ENCODE assay signal across 8 cellular contexts in the genomic region with DNA sequence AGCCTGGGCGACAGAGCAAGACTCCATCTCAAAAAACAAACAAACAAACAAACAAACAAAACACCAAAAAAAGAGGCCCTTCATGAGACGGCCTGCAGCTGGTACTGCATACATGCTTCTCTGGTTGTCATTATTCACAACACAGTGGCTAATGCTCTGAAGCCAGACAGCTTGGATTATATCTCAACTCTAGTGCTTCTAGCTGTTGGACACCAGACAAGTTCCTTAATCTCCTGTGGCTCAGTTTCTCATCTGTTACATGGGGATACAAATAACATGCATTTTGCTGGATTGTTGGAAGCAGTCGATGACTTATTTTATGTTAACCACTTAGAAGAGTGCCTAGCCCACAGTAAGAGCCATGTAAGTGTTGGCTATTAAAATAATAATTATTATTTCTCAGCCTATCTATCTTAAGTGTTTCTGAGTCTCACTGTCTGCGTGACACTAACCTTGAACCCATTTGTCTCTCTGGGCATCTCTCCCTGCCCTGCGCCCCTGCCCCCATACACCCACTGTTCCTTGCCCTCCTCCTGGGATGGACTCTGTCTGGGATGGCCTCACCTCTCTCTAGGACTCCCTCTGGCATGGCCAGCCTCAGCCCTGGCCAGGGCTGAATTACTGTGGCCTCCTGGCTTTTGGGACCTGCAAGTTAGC. TPM values are rescaled to one million over a fixed set of nuclear protein-coding genes. Genes with fewer than 3 reads are reported as not detected.
DNase-seq lines count a peak whose midpoint lies in the region; ATAC-seq and TF ChIP-seq lines count a peak whose summit lies in the region.

No MANE protein-coding gene starts in this region.

- peak overlapping the region; percentile 62; the same call in 1 of the 2 replicates for H3K23ac ChIP-seq in IMR-90 (ENCODE audit: low read depth, low read length)

- peaks cover 35% of the 10 kb centered on the region for H3K4me1 Mint-ChIP-seq in brain

- H2AK9ac ChIP-seq in IMR-90 (replicated peaks; ENCODE audit: low read depth, low read length, poor library complexity), result peak overlapping the region; percentile 82

- peak overlapping the region; percentile 91 for H2BK5ac ChIP-seq in IMR-90 (ENCODE audit: low read depth, low read length, poor library complexity, severe bottlenecking)

- POLR2A ChIA-PET in IMR-90 (lab: Charles Lee; ENCODE audit: unreplicated experiment), result no interaction called here

- H3K36me3 ChIP-seq in ACC112 (ENCODE audit: insufficient read depth, low read length), result no peaks in the 10 kb centered on the region
- H3K36me3 ChIP-seq in IMR-90 (ENCODE audit: control insufficient read depth, insufficient read depth, low read length), result no peaks in the 10 kb centered on the region
- peaks cover 0 to 18% of the 10 kb centered on the region in 2 donors for H3K36me3 ChIP-seq in muscle layer of duodenum (ENCODE audit: control insufficient read depth in 1 of 2, insufficient read depth in 2 of 2, low read length in 2 of 2)

- H3K56ac ChIP-seq in IMR-90 (ENCODE audit: extremely low read depth, insufficient read depth, low read length), result no peak overlapping the region; the same call in 1 of the 2 replicates

- intact Hi-C loops in IMR-90 (cut with micrococcal nuclease), result no loop called here

- H3K4me3 ChIP-seq in ACC112 (ENCODE audit: low read depth, low read length) (peak overlapping the region; percentile 93), IMR-90 (ENCODE audit: insufficient read depth, low read depth, low read length) (no peak overlapping the region), muscle layer of duodenum (ENCODE audit: low read depth in 1 of 2, low read length in 2 of 2) (peak overlapping the region; percentile 71 to 97)

- peaks cover 18% of the 10 kb centered on the region for H4K20me1 ChIP-seq in IMR-90 (ENCODE audit: insufficient read depth, low read length)

- peak overlapping the region; percentile 70; the same call in 1 of the 2 replicates for H3K14ac ChIP-seq in IMR-90 (replicated peaks; ENCODE audit: low read depth, low read length)

- H3K27me3 Mint-ChIP-seq in brain, result peaks cover 9% of the 10 kb centered on the region

- peaks cover 0 to 38% of the 10 kb centered on the region in 2 experiments; a peak in 2 of 4 replicates for H3K79me1 ChIP-seq in IMR-90 (ENCODE audit: low read depth in 1 of 2, low read length in 2 of 2)

- H3K4me3 Mint-ChIP-seq in brain, result peak overlapping the region in 4 of 5 experiments; percentile 50 to 89 (median 72)

- peaks cover 0 to under 1% (median 0%) of the 10 kb centered on the region in 5 experiments for H3K9me3 Mint-ChIP-seq in brain

- no peak for ATAC-seq in IMR-90 (ENCODE audit: low read depth)
- ATAC-seq in HG02885 (IDR thresholded peaks at IDR 0.05; ENCODE audit: poor library complexity, unreplicated experiment), result no peak
- ATAC-seq in HG03196 (IDR thresholded peaks at IDR 0.05; ENCODE audit: unreplicated experiment), result no peak
- ATAC-seq in HG02623 (IDR thresholded peaks at IDR 0.05; ENCODE audit: unreplicated experiment), result no peak

- H2BK20ac ChIP-seq in IMR-90 (ENCODE audit: low read depth, low read length), result peak overlapping the region; percentile 86

- no peak overlapping the region for H2AFZ ChIP-seq in ACC112 (ENCODE audit: low read length, unreplicated experiment)
- peak overlapping the region; percentile 77 for H2AFZ ChIP-seq in IMR-90 (replicated peaks; ENCODE audit: low read length, poor library complexity)

- H3K27ac Mint-ChIP-seq in brain, result peak overlapping the region; percentile 69 to 98 (median 97)

- in situ Hi-C loops in IMR-90 (cut with MboI; ENCODE audit: low sequenced_read_pairs), result loop anchor here (25.0 kb wide), 1 partner anchor 1049 kb away; no protein-coding TSS in a partner anchor

- H3K18ac ChIP-seq in IMR-90 (ENCODE audit: low read depth, low read length), result peak overlapping the region; percentile 39

- CTCF ChIA-PET in IMR-90 (lab: Yijun Ruan, JAX), result interaction anchor here (1.1 to 1.2 kb wide), 2 partner anchors 10 to 22 kb away, joined by 3 to 4 read pairs; no protein-coding TSS in a partner anchor

- peak; percentile 3 for TF ChIP-seq POLR2A in IMR-90 (IDR thresholded peaks at IDR 0.05; ENCODE audit: low read depth, low read length)

- peak overlapping the region; percentile 99 for H2AK5ac ChIP-seq in IMR-90 (ENCODE audit: low read depth, low read length)

- H3K27me3 ChIP-seq in ACC112 (ENCODE audit: insufficient read depth, low read length) (no peaks in the 10 kb centered on the region), IMR-90 (ENCODE audit: control insufficient read depth, insufficient read depth, low read length) (no peaks in the 10 kb centered on the region), muscle layer of duodenum (ENCODE audit: low read depth, low read length) (no peaks in the 10 kb centered on the region)

- TF ChIP-seq RAD21 in IMR-90 (IDR thresholded peaks at IDR 0.05; ENCODE audit: low read length), result no peak

- H3K4me1 ChIP-seq in ACC112 (ENCODE audit: control insufficient read depth, insufficient read depth, low read length, unreplicated experiment) (peaks cover 55% of the 10 kb centered on the region), IMR-90 (ENCODE audit: control insufficient read depth, insufficient read depth, low read length) (peaks cover 40% of the 10 kb centered on the region), muscle layer of duodenum (ENCODE audit: control insufficient read depth in 1 of 2, insufficient read depth in 2 of 2, low read length in 2 of 2) (peaks cover 27 to 35% of the 10 kb centered on the region in 2 donors)

- TF ChIP-seq CTCF in IMR-90 (conservative IDR thresholded peaks at IDR 0.05; ENCODE audit: low read depth, low read length) (no peak), brain (conservative IDR thresholded peaks at IDR 0.05) (no peak)

- peaks cover 18% of the 10 kb centered on the region for H3K79me2 ChIP-seq in ACC112 (ENCODE audit: control insufficient read depth, insufficient read depth, low read length, unreplicated experiment)

- H3K9me3 ChIP-seq in IMR-90 (ENCODE audit: control insufficient read depth, insufficient read depth, low read length) (no peaks in the 10 kb centered on the region), muscle layer of duodenum (ENCODE audit: control insufficient read depth in 1 of 2, low read length in 2 of 2) (no peaks in the 10 kb centered on the region)

- H4K5ac ChIP-seq in IMR-90 (ENCODE audit: low read depth, low read length), result peak overlapping the region; percentile 68

- H3K9me1 ChIP-seq in IMR-90 (ENCODE audit: insufficient read depth, low read length), result peaks cover 17% of the 10 kb centered on the region

- H3K36me3 Mint-ChIP-seq in brain, result no peaks in the 10 kb centered on the region

- peak overlapping the region; percentile 36; the same call in 2 of the 3 replicates for H2BK15ac ChIP-seq in IMR-90 (ENCODE audit: low read depth, low read length)

- H3K9ac ChIP-seq in IMR-90 (ENCODE audit: low read depth, low read length), result peak overlapping the region; percentile 34; the same call in 1 of the 2 replicates

- H4K8ac ChIP-seq in IMR-90 (ENCODE audit: low read depth in 2 of 2, low read length in 2 of 2), result peak overlapping the region; percentile 59 to 93; a peak in 3 of 4 replicates

- WGBS in IMR-90 (ENCODE audit: extremely low coverage in 2 of 2, insufficient read length in 1 of 2), 2 experiments, result 41% methylated on average over 2 of the region's 5 CpGs; no CpG with 5 or more reads in 1 of the 2 experiments

- H4K91ac ChIP-seq in IMR-90 (ENCODE audit: insufficient read depth, low read depth, low read length), result peak overlapping the region; percentile 85

- DNase-seq in IMR-90 (no peak), SIG-M5 (lab: John Stamatoyannopoulos, UW) (no peak)

- H3K4me2 ChIP-seq in IMR-90 (ENCODE audit: low read depth, low read length), result peak overlapping the region; percentile 51

- no TSS peak for BruUV-seq in IMR-90 (replicated peaks; lab: Mats Ljungman, UMichigan)

- dilution Hi-C loops in IMR-90 (cut with HindIII; ENCODE audit: low sequenced_read_pairs, unreplicated experiment), result no loop called here

- H3K27ac ChIP-seq in ACC112 (ENCODE audit: low read depth, low read length) (peak overlapping the region; percentile 100), IMR-90 (ENCODE audit: insufficient read depth, low read length) (peak overlapping the region; percentile 89), muscle layer of duodenum (ENCODE audit: low read length) (peak overlapping the region; percentile 100)

- H3K4ac ChIP-seq in IMR-90 (ENCODE audit: low read depth, low read length), result peak overlapping the region; percentile 89

- peak overlapping the region; percentile 86 for H2BK120ac ChIP-seq in IMR-90 (ENCODE audit: low read depth, low read length)

TF ChIP-seq in IMR-90, 13 proteins besides CTCF, POLR2A, EP300 and RAD21 (continues in another document):
- no peak for TF ChIP-seq MXI1 (IDR thresholded peaks at IDR 0.05; ENCODE audit: borderline replicate concordance, low read depth, low read length)
- no peak for TF ChIP-seq MAFK (IDR thresholded peaks at IDR 0.05; ENCODE audit: low read depth, low read length)

RNA-seq across cellular contexts. Expression of gene JUNB, which starts 3.1 kb away (rescaled TPM):
- total RNA-seq in IMR-90 (2012; rRNA removed), result 20.8 and 32.8 TPM in 2 replicates
- 109 and 141 TPM in 2 replicates for polyA plus RNA-seq in IMR-90 (2012; rRNA removed)
- polyA plus RNA-seq in IMR-90 (2012; cell fraction: cytosol; rRNA removed), result 306 and 706 TPM in 2 replicates
- 702 and 1,034 TPM in 2 replicates for polyA plus RNA-seq in IMR-90 (2012; cell fraction: nucleus; rRNA removed; ENCODE audit: low replicate concordance)
- 25.7 TPM for polyA plus RNA-seq in brain (ENCODE audit: insufficient read depth, low read depth, low replicate concordance)

RNA-seq across cellular contexts. Expression of gene HOOK2, which starts 12.8 kb away (rescaled TPM):
- total RNA-seq in IMR-90 (2012; rRNA removed), result 7.5 and 8.1 TPM in 2 replicates
- polyA plus RNA-seq in IMR-90 (2012; rRNA removed), result 11.0 and 21.6 TPM in 2 replicates
- 8.9 and 9.7 TPM in 2 replicates for polyA plus RNA-seq in IMR-90 (2012; cell fraction: cytosol; rRNA removed)
- polyA plus RNA-seq in IMR-90 (2012; cell fraction: nucleus; rRNA removed; ENCODE audit: low replicate concordance), result 97.7 and 107 TPM in 2 replicates
- 14.8 TPM for polyA plus RNA-seq in brain (ENCODE audit: insufficient read depth, low read depth, low replicate concordance)

RNA-seq across cellular contexts. Expression of gene PRDX2, which starts 13.4 kb away (rescaled TPM):
- total RNA-seq in IMR-90 (2012; rRNA removed), result 351 and 371 TPM in 2 replicates
- polyA plus RNA-seq in IMR-90 (2012; rRNA removed), result 378 and 383 TPM in 2 replicates
- 593 and 596 TPM in 2 replicates for polyA plus RNA-seq in IMR-90 (2012; cell fraction: cytosol; rRNA removed)
- polyA plus RNA-seq in IMR-90 (2012; cell fraction: nucleus; rRNA removed; ENCODE audit: low replicate concordance), result 149 and 228 TPM in 2 replicates
- polyA plus RNA-seq in brain (ENCODE audit: insufficient read depth, low read depth, low replicate concordance), result 1,078 TPM

RNA-seq across cellular contexts. Expression of gene THSD8, which starts 13.7 kb away (rescaled TPM):
- total RNA-seq in IMR-90 (2012; rRNA removed), result not detected in 2 replicates
- polyA plus RNA-seq in IMR-90 (2012; rRNA removed) (0.68 and 0.90 TPM in 2 replicates), brain (ENCODE audit: insufficient read depth, low read depth, low replicate concordance) (48.0 TPM)
- not detected in 2 replicates for polyA plus RNA-seq in IMR-90 (2012; cell fraction: cytosol; rRNA removed)
- polyA plus RNA-seq in IMR-90 (2012; cell fraction: nucleus; rRNA removed; ENCODE audit: low replicate concordance), result 0.73 TPM in 1 of 2 replicates, not detected in the other

RNA-seq across cellular contexts. Expression of gene RNASEH2A, which starts 18.2 kb away (rescaled TPM):
- 44.6 and 45.5 TPM in 2 replicates for total RNA-seq in IMR-90 (2012; rRNA removed)
- polyA plus RNA-seq in IMR-90 (2012; rRNA removed) (34.9 and 39.4 TPM in 2 replicates), brain (ENCODE audit: insufficient read depth, low read depth, low replicate concordance) (119 TPM)
- 25.7 and 52.6 TPM in 2 replicates for polyA plus RNA-seq in IMR-90 (2012; cell fraction: cytosol; rRNA removed)
- 20.0 and 25.4 TPM in 2 replicates for polyA plus RNA-seq in IMR-90 (2012; cell fraction: nucleus; rRNA removed; ENCODE audit: low replicate concordance)
